In the genomic region with DNA sequence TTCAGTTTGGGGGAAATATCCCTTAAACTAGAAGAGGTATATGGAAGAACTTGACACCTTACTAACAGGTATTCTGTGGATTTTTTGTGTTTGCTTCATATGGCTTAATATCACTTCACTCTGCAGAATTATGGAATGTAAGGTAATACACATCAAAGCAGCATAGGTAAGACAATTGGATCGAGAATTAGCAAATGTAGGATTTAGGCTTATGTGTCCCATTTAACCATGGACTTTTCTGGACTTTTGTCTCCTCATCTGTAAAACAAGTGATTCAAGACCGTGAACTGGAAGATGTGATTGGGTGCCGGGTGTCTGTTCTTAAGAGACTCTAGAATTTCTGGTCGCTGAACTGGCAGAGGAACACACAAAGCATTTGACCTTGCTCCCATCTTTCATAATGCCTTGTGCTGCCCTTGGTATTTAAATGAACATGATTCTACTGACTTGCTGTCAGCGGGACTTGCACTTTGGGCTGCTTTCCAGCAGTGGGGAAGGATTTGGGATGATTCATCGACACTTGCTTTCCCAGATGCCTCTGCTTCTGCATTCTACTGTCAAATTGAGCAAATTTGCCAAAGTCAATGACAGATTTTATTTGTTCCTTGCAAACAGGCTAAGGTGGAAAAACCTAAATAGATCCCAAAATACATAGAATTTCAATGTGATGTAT, we compare ENCODE assay signal across 13 cellular contexts.
A peak's percentile ranks its signal among the peaks of the same experiment; 100 is the strongest.
DNase-seq lines count a peak whose midpoint lies in the region; TF ChIP-seq lines count a peak whose summit lies in the region.
"Had no signal": no experiment of that assay in that cellular context is flagged by ENCODE, and none has a peak within 500 bp of the region (broad histone marks: within the 10 kb centered on the region; RNA-seq: fewer than 3 reads in every experiment).

No MANE protein-coding gene starts in this region.

- no peak overlapping the region for H3K4ac ChIP-seq in H9 (ENCODE audit: low read depth, low read length)

- H3K36me3 Mint-ChIP-seq in nephron (ENCODE audit: low read depth) (no peaks in the 10 kb centered on the region), H9 (ENCODE audit: insufficient read depth in 1 of 3, low read depth in 3 of 3) (no peaks in the 10 kb centered on the region)

- H2BK15ac ChIP-seq in H9 (ENCODE audit: low read depth, low read length), result no peak overlapping the region

- peak overlapping the region; percentile 51 to 80 (median 67) for H3K27ac Mint-ChIP-seq in nephron
- H3K27ac Mint-ChIP-seq in H9, result no peak overlapping the region

- H3K4me3 Mint-ChIP-seq in nephron (no peak overlapping the region), H9 (no peak overlapping the region)

- no peak overlapping the region for H3K23ac ChIP-seq in H9 (ENCODE audit: insufficient read length, low read depth, low read length)

- no peak overlapping the region for H3K18ac ChIP-seq in H9 (ENCODE audit: insufficient read length, low read depth, low read length)

- no peaks in the 10 kb centered on the region for H4K20me1 ChIP-seq in H9 (ENCODE audit: control insufficient read depth, insufficient read depth, insufficient read length)

- H3K4me1 ChIP-seq in H9 (ENCODE audit: insufficient read depth, low read length), result 0 out of 2 replicates have a peak, but pooled peaks cover 2% of the 10 kb centered on the region
- H3K4me1 ChIP-seq: Peyer's patch had no signal

- no peaks in the 10 kb centered on the region for H3K9me3 ChIP-seq in H9 (ENCODE audit: control insufficient read depth, low read depth, low read length)
- H3K9me3 ChIP-seq: Caco-2, Peyer's patch, tibial nerve had no signal

- no peak overlapping the region for H4K8ac ChIP-seq in H9 (replicated peaks; ENCODE audit: insufficient read length, low read depth, low read length)

- no peaks in the 10 kb centered on the region for H3K27me3 ChIP-seq in H9 (ENCODE audit: insufficient read depth, low read length)
- H3K27me3 ChIP-seq: Peyer's patch, tibial nerve had no signal

- H2BK120ac ChIP-seq in H9 (ENCODE audit: low read depth, low read length, poor library complexity, severe bottlenecking), result no peak overlapping the region

- H2AFZ ChIP-seq in H9 (ENCODE audit: low read length), result no peak overlapping the region

- H4K5ac ChIP-seq in H9 (ENCODE audit: insufficient read length, low read depth, low read length), result no peak overlapping the region

- no peaks in the 10 kb centered on the region for H3K79me2 ChIP-seq in H9 (ENCODE audit: insufficient read depth, low read length)

- H2BK20ac ChIP-seq in H9 (ENCODE audit: low read depth, low read length, poor library complexity, severe bottlenecking), result no peak overlapping the region

- H3K4me1 Mint-ChIP-seq in nephron (peaks cover 18% of the 10 kb centered on the region), H9 (peaks cover 6 to 7% of the 10 kb centered on the region in 2 experiments)

- H3K27me3 Mint-ChIP-seq in nephron (ENCODE audit: low read depth), result no peaks in the 10 kb centered on the region
- H3K27me3 Mint-ChIP-seq in H9 (ENCODE audit: low read depth), result no peaks in the 10 kb centered on the region

- no peak for TF ChIP-seq CTCF in nephron (IDR thresholded peaks at IDR 0.05; ENCODE audit: unreplicated experiment in 3 of 3)
- no peak for TF ChIP-seq CTCF in H9 (conservative IDR thresholded peaks at IDR 0.05)

- no peak overlapping the region for H4K91ac ChIP-seq in H9 (ENCODE audit: insufficient read length, low read depth, low read length)

- H3K14ac ChIP-seq in H9 (ENCODE audit: insufficient read depth, low read length), result no peak overlapping the region

- H3K9me3 Mint-ChIP-seq in nephron, result no peaks in the 10 kb centered on the region
- no peaks in the 10 kb centered on the region for H3K9me3 Mint-ChIP-seq in H9

- DNase-seq in CD1c-positive myeloid dendritic cell (ENCODE audit: extremely low spot score), result peak; percentile 9
- peak; percentile 6 for DNase-seq in NCI-H1694 (lab: John Stamatoyannopoulos, UW)
- DNase-seq in dedifferentiated amniotic fluid mesenchymal stem cell (ENCODE audit: extremely low spot score), result peak; percentile 24
- DNase-seq in NCI-H1436 treated with DMSO at 0.1 percent for 48 hours (lab: John Stamatoyannopoulos, UW), result no peak
- no peak for DNase-seq in H9
- no peak for DNase-seq in GOT3 (lab: John Stamatoyannopoulos, UW)
- DNase-seq in amniotic stem cell (lab: John Stamatoyannopoulos, UW), result no peak
- DNase-seq: Caco-2, mammary epithelial cell, NCI-H146, Peyer's patch had no signal

- H3K79me1 ChIP-seq in H9 (ENCODE audit: insufficient read depth, low read depth, low read length, poor library complexity, severe bottlenecking), result no peaks in the 10 kb centered on the region

- H2BK5ac ChIP-seq in H9 (ENCODE audit: insufficient read length, low read length), result no peak overlapping the region

- no peak overlapping the region for H3T11ph ChIP-seq in H9 (ENCODE audit: low read length)

- WGBS in H9 (ENCODE audit: extremely low coverage, insufficient read length, low lambda C conversion rate), result no CpG with 5 or more reads among the region's 6 CpGs

- H3K56ac ChIP-seq in H9 (ENCODE audit: insufficient read length, low read depth, low read length), result no peak overlapping the region

- H3K9ac ChIP-seq in H9 (ENCODE audit: extremely low read depth, insufficient read length, low read length), result no peak overlapping the region

- no peak overlapping the region for H2BK12ac ChIP-seq in H9 (ENCODE audit: insufficient read length, low read depth, low read length)

- no peak overlapping the region for H2AK5ac ChIP-seq in H9 (ENCODE audit: insufficient read length, low read length)

- H3K23me2 ChIP-seq in H9 (ENCODE audit: insufficient read length, low read depth, low read length, poor library complexity, severe bottlenecking), result no peaks in the 10 kb centered on the region

- no peak overlapping the region for H3K27ac ChIP-seq in H9 (ENCODE audit: insufficient read length, low read depth, low read length)
- H3K27ac ChIP-seq: Peyer's patch, tibial nerve had no signal

- H3K4me2 ChIP-seq in H9 (ENCODE audit: insufficient read depth, insufficient read length, low read length), result no peak overlapping the region

Comparison
In these comparisons a context has a peak if more than half of its experiments do, and no peak if none do; other contexts are left out.
1. DNase-seq: peak in CD1c-positive myeloid dendritic cell (single experiment), NCI-H1694 (single experiment) and dedifferentiated amniotic fluid mesenchymal stem cell (single experiment); none in NCI-H1436 treated with DMSO at 0.1 percent for 48 hours (single experiment), H9 (single experiment), GOT3 (single experiment) and amniotic stem cell (single experiment).
2. H3K27ac Mint-ChIP-seq: peak in nephron (3 of 3); none in H9 (0 of 3).